Comparison of ENCODE assay signal across 14 cellular contexts in the genomic region with DNA sequence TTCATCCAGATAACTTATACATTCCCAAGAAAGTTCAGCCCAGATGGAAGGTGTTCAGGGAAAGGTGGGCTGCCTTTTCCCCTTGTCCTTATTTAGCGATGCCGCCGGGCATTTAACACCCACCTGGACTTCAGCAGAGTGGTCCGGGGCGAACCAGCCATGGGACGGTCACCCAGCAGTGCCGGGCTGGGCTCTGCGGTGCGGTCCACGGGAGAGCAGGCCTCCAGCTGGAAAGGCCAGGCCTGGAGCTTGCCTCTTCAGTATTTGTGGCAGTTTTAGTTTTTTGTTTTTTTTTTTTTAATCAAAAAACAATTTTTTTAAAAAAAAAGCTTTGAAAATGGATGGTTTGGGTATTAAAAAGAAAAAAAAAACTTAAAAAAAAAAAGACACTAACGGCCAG. TPM values are rescaled to one million over a fixed set of nuclear protein-coding genes. Genes with fewer than 3 reads are reported as not detected.
DNase-seq lines count a peak whose midpoint lies in the region; ATAC-seq, FAIRE-seq and TF ChIP-seq lines count a peak whose summit lies in the region.
"Had no signal": no experiment of that assay in that cellular context is flagged by ENCODE, and none has a peak within 500 bp of the region (broad histone marks: within the 10 kb centered on the region; RNA-seq: fewer than 3 reads in every experiment).

No MANE protein-coding gene starts in this region.

- no peaks in the 10 kb centered on the region for H3K27me3 Mint-ChIP-seq in Caco-2 (ENCODE audit: insufficient read depth, unreplicated experiment)

- H3K36me3 Mint-ChIP-seq in Caco-2 (ENCODE audit: insufficient read depth, unreplicated experiment): peaks cover 42% of the 10 kb centered on the region

- H3K4me1 ChIP-seq in BLaER1 (peaks cover 48% of the 10 kb centered on the region), body of pancreas (peaks cover 93% of the 10 kb centered on the region), right lobe of liver (peaks cover 4 to 68% (median 29%) of the 10 kb centered on the region in 4 donors), spleen (peaks cover 17 to 96% (median 73%) of the 10 kb centered on the region in 6 donors), Caco-2 (peaks cover 12% of the 10 kb centered on the region)

- H3K27me3 ChIP-seq in BLaER1: no peaks in the 10 kb centered on the region
- no peaks in the 10 kb centered on the region for H3K27me3 ChIP-seq in body of pancreas
- H3K27me3 ChIP-seq in right lobe of liver: no peaks in the 10 kb centered on the region
- no peaks in the 10 kb centered on the region for H3K27me3 ChIP-seq in spleen (replicated peaks in 1 of 7)
- no peaks in the 10 kb centered on the region for H3K27me3 ChIP-seq in Caco-2 (replicated peaks; ENCODE audit: control insufficient read depth, insufficient read depth, low read length)
- H3K27me3 ChIP-seq: BLaER1 treated with 17β-estradiol and CSF1 and Interleukin-3, amounts not matched to agents 10 nM and 100 nM had no signal

- TF ChIP-seq POLR2A in body of pancreas (IDR thresholded peaks at IDR 0.05): no peak
- no peak for TF ChIP-seq POLR2A in right lobe of liver (IDR thresholded peaks at IDR 0.05)
- no peak for TF ChIP-seq POLR2A in spleen (IDR thresholded peaks at IDR 0.05)

- no peak for FAIRE-seq in D721Med (lab: Jason Lieb, UNC)
- FAIRE-seq: frontal cortex had no signal

- no peaks in the 10 kb centered on the region for H3K9me3 Mint-ChIP-seq in Caco-2 (ENCODE audit: unreplicated experiment)
- H3K9me3 Mint-ChIP-seq: activated naive CD4-positive, alpha-beta T cell treated with anti-CD3 and anti-CD28 coated beads for 36 hours; T-helper 1 cell treated with Interleukin-12 subunit alpha and Interleukin-12 subunit beta and Interleukin-4 antibody, amounts not matched to agents 30 μg/mL and 1 μg/mL, for 36 hours had no signal

- no peak overlapping the region for H3K4me2 ChIP-seq in BLaER1

- H3K9me3 ChIP-seq in BLaER1 (no peaks in the 10 kb centered on the region), body of pancreas (no peaks in the 10 kb centered on the region), right lobe of liver (no peaks in the 10 kb centered on the region), spleen (no peaks in the 10 kb centered on the region), Caco-2 (no peaks in the 10 kb centered on the region)
- H3K9me3 ChIP-seq: BLaER1 treated with 17β-estradiol and CSF1 and Interleukin-3, amounts not matched to agents 10 nM and 100 nM had no signal

- H3K4me1 Mint-ChIP-seq in Caco-2 (ENCODE audit: low read depth, unreplicated experiment): peaks cover 20% of the 10 kb centered on the region

- H3K27ac ChIP-seq in BLaER1: peak overlapping the region; percentile 66; the same call in 1 of the 2 replicates
- peak overlapping the region; percentile 89 to 95 (median 92) for H3K27ac ChIP-seq in body of pancreas
- peak overlapping the region; percentile 86 to 98 (median 92) for H3K27ac ChIP-seq in right lobe of liver
- H3K27ac ChIP-seq in spleen: peak overlapping the region in 7 of 8 donors; percentile 58 to 80 (median 72)

- H3K36me3 ChIP-seq in BLaER1 (peaks cover 64% of the 10 kb centered on the region), body of pancreas (replicated peaks in 1 of 2; ENCODE audit: insufficient read depth in 1 of 2, low read depth in 2 of 2) (no peaks in the 10 kb centered on the region), right lobe of liver (peaks cover 0 to 28% (median 11%) of the 10 kb centered on the region in 4 donors), spleen (peaks cover 0 to 74% (median 26%) of the 10 kb centered on the region in 6 donors), Caco-2 (ENCODE audit: control insufficient read depth, insufficient read depth, low read length) (no peaks in the 10 kb centered on the region; the same call in 1 of the 2 replicates)

- TF ChIP-seq CTCF in body of pancreas (IDR thresholded peaks at IDR 0.05) (no peak), right lobe of liver (IDR thresholded peaks at IDR 0.05) (no peak), spleen (IDR thresholded peaks at IDR 0.05 in 8 of 11, conservative IDR thresholded peaks at IDR 0.05 in 3 of 11) (no peak), GM10266 (IDR thresholded peaks at IDR 0.05; ENCODE audit: control insufficient read depth, insufficient read depth, low read depth, missing control alignments) (no peak), D721Med (IDR thresholded peaks at IDR 0.05; ENCODE audit: insufficient read depth, missing control alignments) (no peak), Caco-2 (IDR thresholded peaks at IDR 0.05; ENCODE audit: insufficient read depth in 1 of 2, low read depth in 1 of 2, low read length in 1 of 2, severe bottlenecking in 1 of 2, unreplicated experiment in 1 of 2) (no peak)

- intact Hi-C loops in body of pancreas (cut with DNase I): no loop called here
- intact Hi-C loops in right lobe of liver (cut with DNase I): loop anchor here in 1 of 2 donors (5.0 kb wide), 1 partner anchor 34 kb away; a partner anchor contains a TSS
- intact Hi-C loops in spleen (cut with DNase I; ENCODE audit: low total_unique reads): no loop called here
- intact Hi-C loops in Caco-2 (cut with micrococcal nuclease; ENCODE audit: unreplicated experiment): no loop called here

- no peak for DNase-seq in body of pancreas
- DNase-seq in right lobe of liver: no peak
- no peak for DNase-seq in spleen
- DNase-seq in GM10266 (ENCODE audit: extremely low spot score): no peak
- no peak for DNase-seq in RKO (ENCODE audit: low spot score)
- no peak for DNase-seq in D721Med (ENCODE audit: insufficient read length, low spot score)
- DNase-seq in Caco-2: no peak
- DNase-seq: activated CD4-positive, alpha-beta T cell treated with anti-CD3 and anti-CD28 coated beads, Interleukin-2, amount 50 U/mL, for 48 hours; activated naive CD4-positive, alpha-beta T cell treated with anti-CD3 and anti-CD28 coated beads for 36 hours; NCI-H2107 had no signal

- no peak overlapping the region for H3K9ac ChIP-seq in BLaER1

- H3K4me3 ChIP-seq in BLaER1: no peak overlapping the region
- H3K4me3 ChIP-seq in body of pancreas: peak overlapping the region in 1 of 2 donors; percentile 18
- H3K4me3 ChIP-seq in right lobe of liver: peak overlapping the region; percentile 41 to 85 (median 83)
- no peak overlapping the region for H3K4me3 ChIP-seq in spleen
- no peak overlapping the region for H3K4me3 ChIP-seq in Caco-2 (ENCODE audit: low read depth, low read length)
- H3K4me3 ChIP-seq: BLaER1 treated with 17β-estradiol and CSF1 and Interleukin-3, amounts not matched to agents 10 nM and 100 nM had no signal

- WGBS in body of pancreas, 2 donors: 60 to 69% methylated on average over 11 of the region's 11 CpGs
- 45% methylated on average over 8 of the region's 11 CpGs for WGBS in right lobe of liver (ENCODE audit: insufficient coverage, low coverage, low lambda C conversion rate, missing lambda C conversion rate)
- WGBS in spleen, 5 donors: 86 to 92% (median 90%) methylated on average over 11 of the region's 11 CpGs

- no TSS peak for BruUV-seq in Caco-2 (replicated peaks; lab: Mats Ljungman, UMichigan)

- H3K27ac Mint-ChIP-seq in Caco-2 (ENCODE audit: unreplicated experiment): no peak overlapping the region
- H3K27ac Mint-ChIP-seq: activated naive CD4-positive, alpha-beta T cell treated with anti-CD3 and anti-CD28 coated beads for 36 hours; T-helper 1 cell treated with Interleukin-12 subunit alpha and Interleukin-12 subunit beta and Interleukin-4 antibody, amounts not matched to agents 30 μg/mL and 1 μg/mL, for 36 hours had no signal

- POLR2A ChIA-PET in Caco-2 (lab: Charles Lee): no interaction called here

- H4K20me1 ChIP-seq in BLaER1: peaks cover 17% of the 10 kb centered on the region

- peak; percentile 4 for ATAC-seq in body of pancreas
- ATAC-seq in right lobe of liver: no peak

- H3K4me3 Mint-ChIP-seq in Caco-2 (ENCODE audit: unreplicated experiment): no peak overlapping the region
- H3K4me3 Mint-ChIP-seq: activated naive CD4-positive, alpha-beta T cell treated with anti-CD3 and anti-CD28 coated beads for 36 hours; T-helper 1 cell treated with Interleukin-12 subunit alpha and Interleukin-12 subunit beta and Interleukin-4 antibody, amounts not matched to agents 30 μg/mL and 1 μg/mL, for 36 hours had no signal

- CTCF ChIA-PET in Caco-2 (lab: Charles Lee): no interaction called here

RNA-seq across cellular contexts. Expression of a gene that starts 4.0 kb away (rescaled TPM):
- 10 to 100 TPM; 48.8 to 65.3 TPM for total RNA-seq in body of pancreas
- total RNA-seq in right lobe of liver: 10 to 100 TPM; 14.0 to 69.7 (median 38.2) TPM
- total RNA-seq in spleen: 10 to 100 TPM in 5 of 7 donors, 1 to 10 TPM in 2; 7.2 to 22.3 (median 10.9) TPM
- 10 to 100 TPM; 12.0 to 13.2 (median 13.2) TPM for polyA plus RNA-seq in spleen
- 0.59 and 0.63 TPM in 2 replicates for total RNA-seq in Caco-2 (2022)

RNA-seq across cellular contexts. Expression of a gene that starts 30.7 kb away (rescaled TPM):
- total RNA-seq in body of pancreas (10 to 100 TPM in 1 of 2 donors, 1 to 10 TPM in 1; 8.0 to 12.2 TPM), right lobe of liver (10 to 100 TPM in 2 of 6 experiments, 1 to 10 TPM in 4; 6.6 to 17.3 (median 8.4) TPM), spleen (10 to 100 TPM in 5 of 7 donors, 1 to 10 TPM in 2; 8.0 to 16.3 (median 12.6) TPM), Caco-2 (2022) (25.9 and 27.2 TPM in 2 replicates)
- 1 to 10 TPM; 5.3 to 8.4 (median 6.5) TPM for polyA plus RNA-seq in spleen

RNA-seq across cellular contexts. Expression of a gene that starts 30.8 kb away (rescaled TPM):
- 10 to 100 TPM; 15.2 to 18.9 TPM for total RNA-seq in body of pancreas
- 10 to 100 TPM; 10.5 to 18.7 (median 15.6) TPM for total RNA-seq in right lobe of liver
- total RNA-seq in spleen: 10 to 100 TPM; 44.2 to 72.5 (median 58.7) TPM
- polyA plus RNA-seq in spleen: 10 to 100 TPM; 11.0 to 16.4 (median 11.1) TPM
- 80.9 and 85.7 TPM in 2 replicates for total RNA-seq in Caco-2 (2022)

RNA-seq across cellular contexts. Expression of a gene that starts 34.8 kb away (rescaled TPM):
- total RNA-seq in body of pancreas (10 to 100 TPM; 21.0 to 23.7 TPM), right lobe of liver (10 to 100 TPM in 5 of 6 experiments, 1 to 10 TPM in 1; 8.6 to 46.1 (median 22.1) TPM), spleen (10 to 100 TPM; 22.8 to 59.0 (median 39.1) TPM), Caco-2 (2022) (21.9 and 22.4 TPM in 2 replicates)
- polyA plus RNA-seq in spleen: 10 to 100 TPM in 1 of 3 donors, 1 to 10 TPM in 2; 3.5 to 10.3 (median 5.8) TPM

RNA-seq across cellular contexts. Expression of a gene that starts 35.0 kb away (rescaled TPM):
- 1 to 10 TPM; 2.6 to 4.3 TPM for total RNA-seq in body of pancreas
- 10 to 100 TPM in 4 of 6 experiments, 1 to 10 TPM in 2; 7.2 to 12.7 (median 10.4) TPM for total RNA-seq in right lobe of liver
- 1 to 10 TPM; 4.7 to 8.7 (median 6.4) TPM for total RNA-seq in spleen
- polyA plus RNA-seq in spleen: 10 to 100 TPM in 1 of 3 donors, 1 to 10 TPM in 2; 6.6 to 19.9 (median 7.9) TPM
- 6.9 and 7.8 TPM in 2 replicates for total RNA-seq in Caco-2 (2022)

Comparison
In these comparisons a context has a peak if more than half of its experiments do, and no peak if none do; other contexts are left out.
1. H3K4me3 ChIP-seq: peak in right lobe of liver (3 of 3); none in BLaER1 (single experiment), spleen (0 of 8) and Caco-2 (single experiment).
2. Peak in every context shown above with its lines, with median percentiles within 50 percentile points of each other: H3K27ac ChIP-seq.